Comparison of ENCODE assay signal across 17 cellular contexts in genomic region chr15:73387507-73388255, GRCh38. TPM values are rescaled to one million over a fixed set of nuclear protein-coding genes. Genes with fewer than 3 reads are reported as not detected.
DNase-seq lines count a peak whose midpoint lies in the region; ATAC-seq and TF ChIP-seq lines count a peak whose summit lies in the region.
"Had no signal": no experiment of that assay in that cellular context is flagged by ENCODE, and none has a peak within 500 bp of the region (broad histone marks: within the 10 kb centered on the region; RNA-seq: fewer than 3 reads in every experiment).

No MANE protein-coding gene starts in this region.

- H3K27ac Mint-ChIP-seq in stimulated activated effector memory CD8-positive, alpha-beta T cell treated with anti-CD3 and anti-CD28 coated beads, Interleukin-12 subunit alpha, Interleukin-12 subunit beta, amount 100 ng/mL, for 72 hours = no peak overlapping the region
- H3K27ac Mint-ChIP-seq: nephron had no signal

- peaks cover 34% of the 10 kb centered on the region for H3K4me1 ChIP-seq in left ventricle myocardium inferior
- no peaks in the 10 kb centered on the region for H3K4me1 ChIP-seq in esophagus squamous epithelium
- H3K4me1 ChIP-seq: uterus had no signal

- no peaks in the 10 kb centered on the region for H3K4me1 Mint-ChIP-seq in stimulated activated effector memory CD8-positive, alpha-beta T cell treated with anti-CD3 and anti-CD28 coated beads, Interleukin-12 subunit alpha, Interleukin-12 subunit beta, amount 100 ng/mL, for 72 hours
- H3K4me1 Mint-ChIP-seq: nephron had no signal

- no peak overlapping the region for H3K4me3 ChIP-seq in left ventricle myocardium inferior
- no peak overlapping the region for H3K4me3 ChIP-seq in esophagus squamous epithelium
- H3K4me3 ChIP-seq: MG63, SK-N-MC, uterus had no signal

- H3K27me3 ChIP-seq in left ventricle myocardium inferior (ENCODE audit: low read depth) (no peaks in the 10 kb centered on the region), esophagus squamous epithelium (peaks cover 0 to 67% (median 0%) of the 10 kb centered on the region in 4 donors)
- H3K27me3 ChIP-seq: MG63, uterus had no signal

- H3K36me3 Mint-ChIP-seq in stimulated activated effector memory CD8-positive, alpha-beta T cell treated with anti-CD3 and anti-CD28 coated beads, Interleukin-12 subunit alpha, Interleukin-12 subunit beta, amount 100 ng/mL, for 72 hours = no peaks in the 10 kb centered on the region

- no peak for TF ChIP-seq CTCF in left ventricle myocardium inferior (IDR thresholded peaks at IDR 0.05; ENCODE audit: borderline replicate concordance)
- TF ChIP-seq CTCF in esophagus squamous epithelium (IDR thresholded peaks at IDR 0.05) = no peak

- H3K36me3 ChIP-seq in left ventricle myocardium inferior = no peaks in the 10 kb centered on the region
- no peaks in the 10 kb centered on the region for H3K36me3 ChIP-seq in esophagus squamous epithelium
- H3K36me3 ChIP-seq: MG63, uterus had no signal

- no peak for TF ChIP-seq POLR2A in esophagus squamous epithelium (IDR thresholded peaks at IDR 0.05)

- no peak overlapping the region for H3K4me3 Mint-ChIP-seq in stimulated activated effector memory CD8-positive, alpha-beta T cell treated with anti-CD3 and anti-CD28 coated beads, Interleukin-12 subunit alpha, Interleukin-12 subunit beta, amount 100 ng/mL, for 72 hours
- H3K4me3 Mint-ChIP-seq: nephron had no signal

- in situ Hi-C loops in ACHN (cut with HindIII; ENCODE audit: low pct_ligation_motif_present, low pct_unique_long_range_greater_than_20kb, low sequenced_read_pairs) = no loop called here

- intact Hi-C loops in Right ventricle myocardium inferior (cut with DNase I) (no loop called here), cardiac septum (cut with DNase I) (no loop called here), left ventricle myocardium inferior (cut with micrococcal nuclease) (no loop called here), esophagus squamous epithelium (cut with DNase I) (no loop called here)

- H3K9me3 Mint-ChIP-seq in stimulated activated effector memory CD8-positive, alpha-beta T cell treated with anti-CD3 and anti-CD28 coated beads, Interleukin-12 subunit alpha, Interleukin-12 subunit beta, amount 100 ng/mL, for 72 hours = no peaks in the 10 kb centered on the region
- H3K9me3 Mint-ChIP-seq: nephron had no signal

- DNase-seq in Right ventricle myocardium inferior (ENCODE audit: missing footprints) (no peak), cardiac septum (ENCODE audit: low spot score) (no peak), amniotic epithelial cell (ENCODE audit: low read depth) (peak; percentile 84), left ventricle myocardium inferior (no peak), esophagus squamous epithelium (lab: John Stamatoyannopoulos, UW) (no peak), ACHN (no peak)
- no peak for DNase-seq in stimulated activated effector memory CD8-positive, alpha-beta T cell treated with anti-CD3 and anti-CD28 coated beads, Interleukin-12 subunit alpha, Interleukin-12 subunit beta, amount 100 ng/mL, for 72 hours (ENCODE audit: low spot score in 2 of 2)
- DNase-seq in stimulated activated naive CD4-positive, alpha-beta T cell (lab: John Stamatoyannopoulos, UW) = no peak
- DNase-seq: DMS79; kidney; MG63; NCI-H524 treated with DMSO at 0.1 percent for 48 hours; stimulated activated CD4-positive, alpha-beta T cell treated with anti-CD3 and anti-CD28 coated beads, Interleukin-12 subunit alpha, Interleukin-12 subunit beta, amount 100 ng/mL, for 4 hours; uterus had no signal

- WGBS in esophagus squamous epithelium, 2 donors = 56 to 69% methylated on average over 6 to 9 of the region's 12 CpGs

- no peaks in the 10 kb centered on the region for H3K9me3 ChIP-seq in left ventricle myocardium inferior (replicated peaks)
- no peaks in the 10 kb centered on the region for H3K9me3 ChIP-seq in esophagus squamous epithelium
- H3K9me3 ChIP-seq: uterus had no signal

- H3K27ac ChIP-seq in left ventricle myocardium inferior (replicated peaks) (peak overlapping the region; percentile 34), esophagus squamous epithelium (no peak overlapping the region)
- H3K27ac ChIP-seq: SK-N-MC, uterus had no signal

- ATAC-seq in Right ventricle myocardium inferior = peak; percentile 24
- peak; percentile 32 for ATAC-seq in stimulated activated effector memory CD8-positive, alpha-beta T cell treated with anti-CD3 and anti-CD28 coated beads, Interleukin-12 subunit alpha, Interleukin-12 subunit beta, amount 100 ng/mL, for 72 hours

RNA-seq across cellular contexts. Expression of gene HCN4, which starts 18.9 kb away (rescaled TPM):
- total RNA-seq in Right ventricle myocardium inferior = 21.4 TPM
- total RNA-seq in cardiac septum = 6.2 TPM
- 21.9 TPM for total RNA-seq in left ventricle myocardium inferior
- not detected for total RNA-seq in esophagus squamous epithelium
- total RNA-seq: endothelial cell of umbilical vein had no signal

RNA-seq across cellular contexts. Expression of gene REC114, which starts 55.3 kb away (rescaled TPM):
- total RNA-seq in Right ventricle myocardium inferior (0.60 TPM), cardiac septum (not detected), left ventricle myocardium inferior (1.4 TPM), esophagus squamous epithelium (not detected)
- total RNA-seq: endothelial cell of umbilical vein, kidney, uterus had no signal
